ENCODE assay signal across 23 cellular contexts in the genomic region with DNA sequence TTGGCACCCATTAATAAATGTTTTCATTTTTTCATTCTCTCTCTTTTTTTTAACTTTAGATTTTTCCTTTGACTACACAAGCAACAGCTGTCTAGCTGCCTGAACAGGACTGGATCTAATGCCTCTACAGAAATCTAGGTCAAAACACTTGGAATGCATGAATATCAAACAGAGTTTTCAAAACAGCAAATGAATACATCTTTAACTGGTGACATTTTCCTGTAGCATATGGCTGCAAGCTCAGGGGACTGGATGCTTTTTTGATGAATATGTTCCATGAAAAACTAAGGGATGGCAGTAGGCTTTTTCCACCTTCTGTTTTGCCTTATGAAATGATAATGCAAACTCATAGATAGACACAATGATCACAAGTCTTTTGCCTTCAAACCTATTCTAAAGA.
"Had no signal": no experiment of that assay in that cellular context is flagged by ENCODE, and none has a peak within 500 bp of the region (broad histone marks: within the 10 kb centered on the region; RNA-seq: fewer than 3 reads in every experiment).

No MANE protein-coding gene starts in this region.

- FAIRE-seq: astrocyte, bronchial epithelial cell, frontal cortex had no signal

- H3K4me3 ChIP-seq: colonic mucosa had no signal

- H3K36me3 ChIP-seq: brain microvascular endothelial cell, colonic mucosa, WERI-Rb-1 had no signal

- H3K4me1 ChIP-seq: colonic mucosa had no signal

- H3K27me3 ChIP-seq: brain microvascular endothelial cell, colonic mucosa had no signal

- H3K9me3 ChIP-seq: colonic mucosa had no signal

- DNase-seq: activated B cell treated with CpG ODN at 0.5 μM for 24 hours; activated CD4-positive, alpha-beta T cell treated with anti-CD3 and anti-CD28 coated beads for 48 hours; activated CD4-positive, alpha-beta T cell treated with anti-CD3 and anti-CD28 coated beads, Interleukin-2, amount 50 U/mL, for 1 hour; activated CD4-positive, alpha-beta T cell treated with anti-CD3 and anti-CD28 coated beads, Interleukin-2, amount 50 U/mL, for 48 hours; activated CD8-positive, alpha-beta memory T cell treated with anti-CD3 and anti-CD28 coated beads for 24 hours; activated CD8-positive, alpha-beta T cell treated with anti-CD3 and anti-CD28 coated beads for 36 hours; activated effector memory CD4-positive, alpha-beta T cell treated with Interleukin-2 at 50 U/mL for 16 hours; activated gamma-delta T cell treated with Interleukin-2 at 50 U/mL for 16 hours; activated naive CD4-positive, alpha-beta T cell treated with anti-CD3 and anti-CD28 coated beads, Interleukin-2, amount 50 U/mL, for 16 hours; activated naive CD4-positive, alpha-beta T cell treated with Interleukin-2 at 50 U/mL for 16 hours; activated T-cell treated with anti-CD3 and anti-CD28 coated beads, Interleukin-2, amount 50 U/mL, for 4 hours; amniotic stem cell; brain microvascular endothelial cell; colonic mucosa; effector CD8-positive, alpha-beta T cell; foreskin fibroblast; T-helper 1 cell; T-helper 17 cell; T1000; WERI-Rb-1 had no signal

- H3K27ac ChIP-seq: brain microvascular endothelial cell, colonic mucosa, WERI-Rb-1 had no signal
